ENCODE assay signal across 20 cellular contexts in genomic region chr9:82436480-82436879, GRCh38.
A peak's percentile ranks its signal among the peaks of the same experiment; 100 is the strongest.
DNase-seq lines count a peak whose midpoint lies in the region; ATAC-seq, FAIRE-seq and TF ChIP-seq lines count a peak whose summit lies in the region.
"Had no signal": no experiment of that assay in that cellular context is flagged by ENCODE, and none has a peak within 500 bp of the region (broad histone marks: within the 10 kb centered on the region; RNA-seq: fewer than 3 reads in every experiment).

No MANE protein-coding gene starts in this region.

- H3K4me1 ChIP-seq in mammary epithelial cell (ENCODE audit: insufficient read depth, low read length) = peaks cover 9% of the 10 kb centered on the region
- peaks cover 8% of the 10 kb centered on the region for H3K4me1 ChIP-seq in keratinocyte (ENCODE audit: control insufficient read depth, extremely low read depth, insufficient read depth, low read length)
- no peaks in the 10 kb centered on the region for H3K4me1 ChIP-seq in pancreas
- H3K4me1 ChIP-seq: A549 had no signal

- H3K27ac ChIP-seq in mammary epithelial cell (ENCODE audit: insufficient read depth, low read depth, low read length) = peak overlapping the region; percentile 35
- H3K27ac ChIP-seq in keratinocyte (ENCODE audit: control insufficient read depth, insufficient read depth, low read length) = no peak overlapping the region
- no peak overlapping the region for H3K27ac ChIP-seq in pancreas
- H3K27ac ChIP-seq: A549, SK-N-MC had no signal

- no peaks in the 10 kb centered on the region for H4K20me1 ChIP-seq in mammary epithelial cell (ENCODE audit: insufficient read depth, low read length)
- H4K20me1 ChIP-seq in keratinocyte (ENCODE audit: control insufficient read depth, extremely low read depth, insufficient read depth, low read length) = no peaks in the 10 kb centered on the region

- FAIRE-seq in keratinocyte (lab: Jason Lieb, UNC) (peak; percentile 76), pancreas (lab: Jason Lieb, UNC) (no peak)

- H3K9ac ChIP-seq in mammary epithelial cell (ENCODE audit: insufficient read depth, low read length) (no peak overlapping the region), keratinocyte (ENCODE audit: control insufficient read depth, extremely low read depth, insufficient read depth, low read length) (no peak overlapping the region)

- H3K4me2 ChIP-seq in mammary epithelial cell (ENCODE audit: insufficient read depth, low read depth, low read length) (peak overlapping the region; percentile 25), keratinocyte (ENCODE audit: control insufficient read depth, extremely low read depth, insufficient read depth, low read depth, low read length) (peak overlapping the region; percentile 8)
- H3K4me2 ChIP-seq: A549 had no signal

- no peak for ATAC-seq in pancreas
- ATAC-seq: A549 had no signal

- H3K27me3 ChIP-seq in mammary epithelial cell (ENCODE audit: insufficient read depth, low read length) (no peaks in the 10 kb centered on the region), keratinocyte (ENCODE audit: control insufficient read depth, extremely low read depth, insufficient read depth, low read length) (no peaks in the 10 kb centered on the region), pancreas (no peaks in the 10 kb centered on the region)

- 0% methylated on average over 1 of the region's 2 CpGs for WGBS in mammary epithelial cell (ENCODE audit: low coverage, missing lambda C conversion rate)
- WGBS in pancreas, 2 donors = 78 to 83% methylated on average over 2 of the region's 2 CpGs

- intact Hi-C loops in mammary epithelial cell (cut with micrococcal nuclease) (no loop called here), pancreas (cut with DNase I) (no loop called here)

- H2AFZ ChIP-seq in mammary epithelial cell (ENCODE audit: low read depth, low read length) (peak overlapping the region; percentile 31), keratinocyte (ENCODE audit: control insufficient read depth, low read length) (no peak overlapping the region)

- H3K4me3 ChIP-seq in mammary epithelial cell (replicated peaks in 1 of 3; ENCODE audit: insufficient read depth in 1 of 3, low read depth in 2 of 3, low read length in 3 of 3) (no peak overlapping the region), keratinocyte (ENCODE audit: control insufficient read depth in 2 of 3, extremely low read depth in 1 of 3, insufficient read depth in 2 of 3, low read depth in 1 of 3, low read length in 3 of 3) (no peak overlapping the region), pancreas (no peak overlapping the region)
- H3K4me3 ChIP-seq: A549, SK-N-MC had no signal

- no peaks in the 10 kb centered on the region for H3K9me1 ChIP-seq in keratinocyte (ENCODE audit: control insufficient read depth, extremely low read depth, insufficient read depth, low read length)

- DNase-seq in AG20443 (ENCODE audit: low spot score) (peak; percentile 12), HT1080 (ENCODE audit: low read depth) (peak; percentile 77), mammary epithelial cell (peak; percentile 70), keratinocyte (ENCODE audit: low read depth, low spot score) (peak; percentile 23), NCI-H1436 treated with DMSO at 0.1 percent for 48 hours (lab: John Stamatoyannopoulos, UW) (no peak), globus pallidus (ENCODE audit: low spot score) (no peak), pancreas (no peak)
- DNase-seq in stimulated activated CD4-positive, alpha-beta T cell treated with anti-CD3 and anti-CD28 coated beads, Interleukin-4, amount 100 ng/mL, for 1 hour = no peak
- DNase-seq: AML-193; Calu3; CD4-positive, alpha-beta T cell; GF-D8; H7; NCI-H146; NCI-H2081 treated with DMSO at 0.1 percent for 48 hours; NCI-H524 treated with DMSO at 0.1 percent for 48 hours; NK-92 treated with Interleukin-12 subunit alpha and Interleukin-12 subunit beta, amount 100 ng/mL, for 24 hours; OCI-M1 had no signal

- no peaks in the 10 kb centered on the region for H3K79me2 ChIP-seq in mammary epithelial cell (ENCODE audit: insufficient read depth, low read length)
- H3K79me2 ChIP-seq in keratinocyte (ENCODE audit: control insufficient read depth, insufficient read depth, low read length) = no peaks in the 10 kb centered on the region

- dilution Hi-C loops in mammary epithelial cell (cut with HindIII; ENCODE audit: low sequenced_read_pairs) (no loop called here), keratinocyte (cut with MboI; ENCODE audit: extremely low pct_ligation_motif_present, low sequenced_read_pairs) (no loop called here)

- TF ChIP-seq CTCF in mammary epithelial cell (conservative IDR thresholded peaks at IDR 0.05 in 1 of 2, IDR thresholded peaks at IDR 0.05 in 1 of 2; ENCODE audit: extremely low read depth in 1 of 2, insufficient read depth in 1 of 2, low read depth in 1 of 2, low read length in 2 of 2) = no peak
- TF ChIP-seq CTCF in keratinocyte (optimal IDR thresholded peaks at IDR 0.05 in 1 of 3, IDR thresholded peaks at IDR 0.05 in 1 of 3, conservative IDR thresholded peaks at IDR 0.05 in 1 of 3; ENCODE audit: extremely low read depth in 1 of 3, insufficient read depth in 2 of 3, low read length in 3 of 3) = no peak
- TF ChIP-seq CTCF in pancreas (IDR thresholded peaks at IDR 0.05) = no peak

- CTCF ChIA-PET in mammary epithelial cell (lab: Charles Lee; ENCODE audit: low non-redundant PET) = no interaction called here

- peaks cover 7% of the 10 kb centered on the region for H3K9me3 ChIP-seq in mammary epithelial cell (replicated peaks; ENCODE audit: insufficient read depth, low read length)
- H3K9me3 ChIP-seq in keratinocyte (ENCODE audit: control insufficient read depth, low read depth, low read length) = no peaks in the 10 kb centered on the region
- H3K9me3 ChIP-seq in pancreas = no peaks in the 10 kb centered on the region
- H3K9me3 ChIP-seq: A549 had no signal

- no peaks in the 10 kb centered on the region for H3K36me3 ChIP-seq in mammary epithelial cell (ENCODE audit: insufficient read depth, low read length)
- no peaks in the 10 kb centered on the region for H3K36me3 ChIP-seq in keratinocyte (ENCODE audit: control insufficient read depth in 2 of 2, extremely low read depth in 1 of 2, insufficient read depth in 2 of 2, low read length in 2 of 2)
- H3K36me3 ChIP-seq in pancreas = no peaks in the 10 kb centered on the region

- in situ Hi-C loops in mammary epithelial cell (cut with MboI; ENCODE audit: low sequenced_read_pairs in 2 of 2) = loop anchor here in 1 of 2 donors (25.0 kb wide), 1 partner anchor 101 kb away; no protein-coding TSS in a partner anchor

- BruUV-seq in mammary epithelial cell (replicated peaks; lab: Mats Ljungman, UMichigan) = no TSS peak

Comparison
In these comparisons a context has a peak if more than half of its experiments do, and no peak if none do; other contexts are left out.
1. DNase-seq: peak in AG20443 (single experiment), HT1080 (single experiment), mammary epithelial cell (single experiment) and keratinocyte (single experiment); none in NCI-H1436 treated with DMSO at 0.1 percent for 48 hours (single experiment), globus pallidus (single experiment), pancreas (0 of 6) and stimulated activated CD4-positive, alpha-beta T cell treated with anti-CD3 and anti-CD28 coated beads, Interleukin-4, amount 100 ng/mL, for 1 hour (single experiment).